ENCODE assay signal across 30 cellular contexts in the genomic region with DNA sequence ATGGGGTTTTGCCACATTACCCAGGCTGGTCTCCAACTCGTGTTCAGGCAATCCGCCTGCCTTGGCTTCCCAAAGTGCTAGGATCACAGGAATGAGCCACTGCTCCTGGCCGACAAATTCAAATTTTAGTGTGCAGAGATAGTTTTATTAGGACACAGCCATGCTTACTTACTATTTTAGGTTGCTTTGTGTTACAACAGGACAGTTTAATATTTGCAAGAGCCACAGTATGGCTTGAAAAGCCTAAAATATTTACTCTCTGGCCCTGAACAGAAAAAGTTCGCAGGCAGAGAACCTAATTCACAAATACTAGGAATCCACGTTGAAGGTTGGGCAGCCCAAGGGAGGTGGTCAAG.
"Had no signal": no experiment of that assay in that cellular context is flagged by ENCODE, and none has a peak within 500 bp of the region (broad histone marks: within the 10 kb centered on the region; RNA-seq: fewer than 3 reads in every experiment).

No MANE protein-coding gene starts in this region.

- H3K4me3 ChIP-seq: colonic mucosa, esophagus muscularis mucosa, heart right ventricle, lower lobe of right lung, mucosa of descending colon, prostate gland, right atrium auricular region, sigmoid colon, stomach, testis, tibial artery, upper lobe of left lung, vagina had no signal

- H3K9me3 ChIP-seq: colonic mucosa, esophagus muscularis mucosa, heart right ventricle, lower lobe of right lung, mucosa of descending colon, prostate gland, right atrium auricular region, sigmoid colon, stomach, testis, tibial artery, upper lobe of left lung, vagina had no signal

- H3K27ac ChIP-seq: colonic mucosa, esophagus muscularis mucosa, foreskin keratinocyte, lower lobe of right lung, parathyroid adenoma, prostate gland, right atrium auricular region, sigmoid colon, stomach, testis, tibial artery, vagina had no signal

- H3K79me2 ChIP-seq: parathyroid adenoma had no signal

- DNase-seq: colonic mucosa; dermis blood vessel endothelial cell; effector memory CD4-positive, alpha-beta T cell; foreskin keratinocyte; glutamatergic neuron; heart right ventricle; hippocampal formation; kidney glomerular epithelial cell; left ventricle myocardium superior; lower lobe of right lung; mucosa of descending colon; naive B cell; sigmoid colon; stimulated activated CD4-positive, alpha-beta T cell treated with anti-CD3 and anti-CD28 coated beads, Interleukin-2, amount 100 ng/mL, for 24 hours; stimulated activated CD4-positive, alpha-beta T cell treated with anti-CD3 and anti-CD28 coated beads, Interleukin-4, amount 100 ng/mL, for 24 hours; stimulated activated naive CD4-positive, alpha-beta T cell treated with Interleukin-2 at 50 U/mL for 16 hours; stomach; substantia nigra; testis; tibial artery; upper lobe of left lung had no signal

- H3K9ac ChIP-seq: parathyroid adenoma had no signal

- H3K4me1 ChIP-seq: parathyroid adenoma, prostate gland, right atrium auricular region, testis, tibial artery had no signal

- FAIRE-seq: endothelial cell of umbilical vein, islet of Langerhans had no signal

- ATAC-seq: foreskin keratinocyte; mucosa of descending colon; natural killer cell treated with Interleukin-12 subunit alpha and Interleukin-12 subunit beta and Interleukin-15 and Interleukin-18, amount 100 ng/mL, for 72 hours; stimulated activated effector memory CD8-positive, alpha-beta T cell treated with anti-CD3 and anti-CD28 coated beads, Interleukin-12 subunit alpha, Interleukin-12 subunit beta, amount 100 ng/mL, for 72 hours had no signal

- H3K27me3 ChIP-seq: foreskin keratinocyte, right atrium auricular region, testis, upper lobe of left lung, vagina had no signal

- H3K36me3 ChIP-seq: colonic mucosa, esophagus muscularis mucosa, heart right ventricle, lower lobe of right lung, prostate gland, right atrium auricular region, sigmoid colon, stomach, tibial artery, upper lobe of left lung, vagina had no signal

- H2AFZ ChIP-seq: parathyroid adenoma had no signal
